Comparison of ENCODE assay signal across 8 cellular contexts in the genomic region with DNA sequence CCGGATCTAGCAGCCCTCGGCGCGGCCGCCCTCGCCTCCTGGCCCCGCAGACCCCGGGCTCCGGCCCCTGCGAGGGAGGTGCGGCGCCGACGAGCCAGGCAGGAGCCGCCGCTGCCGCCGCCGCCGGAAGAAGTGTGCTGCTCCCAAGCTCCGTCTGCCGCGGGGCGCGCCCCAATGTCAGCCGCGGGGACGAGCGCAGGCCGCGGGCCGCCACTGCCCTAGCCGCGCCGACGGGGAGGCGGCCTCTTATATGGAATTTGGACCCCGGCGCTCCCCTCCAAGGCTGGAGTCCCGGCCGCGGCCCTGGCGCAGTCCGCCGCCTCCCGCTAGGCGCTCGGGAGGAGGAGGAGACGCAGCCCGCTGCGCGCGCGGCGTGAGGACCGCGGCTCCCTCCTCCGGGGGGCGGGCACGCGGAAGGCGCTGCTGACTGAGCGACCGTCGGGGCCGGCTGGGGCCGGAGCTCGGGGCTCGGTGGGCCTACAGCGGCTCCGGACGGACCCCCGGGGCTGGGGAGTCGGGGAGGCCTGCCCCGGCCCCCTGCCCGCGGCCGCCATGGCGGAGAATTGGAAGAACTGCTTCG. TPM values are rescaled to one million over a fixed set of nuclear protein-coding genes. Genes with fewer than 3 reads are reported as not detected.
DNase-seq lines count a peak whose midpoint lies in the region; ATAC-seq, FAIRE-seq and TF ChIP-seq lines count a peak whose summit lies in the region.

Gene TRIM8, plus strand, starts transcription at position 414 of the 580 bp plus-strand sequence. Its CDS starts 139 bp downstream, at position 553.

- H3K4me2 ChIP-seq in OCI-LY7 (ENCODE audit: low read length) = peak within 1 kb of the TSS; percentile 82

- no peak for TF ChIP-seq CTCF in OCI-LY7 (conservative IDR thresholded peaks at IDR 0.05; ENCODE audit: low read length)
- TF ChIP-seq CTCF in osteocyte (IDR thresholded peaks at IDR 0.05) = no peak

- peaks cover 35% of the 10 kb centered on the region for H3K4me1 Mint-ChIP-seq in osteocyte (ENCODE audit: unreplicated experiment)

- CTCF ChIA-PET in OCI-LY7 (lab: Charles Lee; ENCODE audit: unreplicated experiment) = interaction anchor here (0.7 to 1.3 kb wide), 3 partner anchors 31 to 69 kb away, joined by 3 to 7 read pairs (median 5); partner anchors contain the start of gene ARL3

- intact Hi-C loops in OCI-LY7 (cut with micrococcal nuclease; ENCODE audit: unreplicated experiment) = loop anchor here (5.0 to 10.0 kb wide), 2 partner anchors 812 to 949 kb away; partner anchors contain the start of gene FBXW4
- intact Hi-C loops in aorta (cut with DNase I) = no loop called here

- peak within 1 kb of the TSS; percentile 16 for H2AFZ ChIP-seq in OCI-LY7 (ENCODE audit: low read length)

- ATAC-seq in aorta (ENCODE audit: low FRiP score) (no peak), HG03097 (IDR thresholded peaks at IDR 0.05; ENCODE audit: low FRiP score, unreplicated experiment) (no peak)

- peak within 1 kb of the TSS; percentile 98 for H3K27ac Mint-ChIP-seq in osteocyte (ENCODE audit: unreplicated experiment)

- BruUV-seq in OCI-LY7 (replicated peaks; lab: Mats Ljungman, UMichigan) = no TSS peak

- H3K4me3 Mint-ChIP-seq in osteocyte (ENCODE audit: unreplicated experiment) = peak within 1 kb of the TSS; percentile 94

- DNase-seq in NK-92 treated with Interleukin-12 subunit alpha and Interleukin-12 subunit beta, amount 100 ng/mL, for 24 hours (lab: John Stamatoyannopoulos, UW) = peak; percentile 65
- DNase-seq in NK-92 (lab: John Stamatoyannopoulos, UW; ENCODE audit: unreplicated experiment) = no peak
- DNase-seq in OCI-LY7 (ENCODE audit: low spot score) = peak; percentile 78
- peak; percentile 40 for DNase-seq in activated gamma-delta T cell treated with Interleukin-2 at 50 U/mL for 16 hours
- DNase-seq in frontal cortex (ENCODE audit: low spot score in 2 of 2) = no peak
- no peak for DNase-seq in osteocyte (ENCODE audit: extremely low spot score, unreplicated experiment)
- DNase-seq in aorta = peak in 1 of 2 donors; percentile 83

- FAIRE-seq in frontal cortex (lab: Jason Lieb, UNC) = no peak

- H3K9me2 ChIP-seq in OCI-LY7 (ENCODE audit: insufficient read depth, low read length) = no peaks in the 10 kb centered on the region

- peaks cover 24% of the 10 kb centered on the region; the same call in 1 of the 2 replicates for H3K36me3 ChIP-seq in OCI-LY7 (ENCODE audit: insufficient read depth, low read length)
- H3K36me3 ChIP-seq in aorta (ENCODE audit: control insufficient read depth in 1 of 2, insufficient read depth in 2 of 2, low read length in 1 of 2) = no peaks in the 10 kb centered on the region

- peaks cover 47% of the 10 kb centered on the region for H3K79me2 ChIP-seq in OCI-LY7 (ENCODE audit: insufficient read depth, low read depth, low read length)

- H3K36me3 Mint-ChIP-seq in osteocyte (ENCODE audit: unreplicated experiment) = no peaks in the 10 kb centered on the region

- H3K27me3 Mint-ChIP-seq in osteocyte (ENCODE audit: unreplicated experiment) = no peaks in the 10 kb centered on the region

- no peaks in the 10 kb centered on the region for H3K27me3 ChIP-seq in aorta (ENCODE audit: control insufficient read depth in 1 of 2, insufficient read depth in 2 of 2, low read length in 1 of 2)

- H3K4me3 ChIP-seq in OCI-LY7 (ENCODE audit: low read depth, low read length, poor library complexity, severe bottlenecking) (peak within 1 kb of the TSS; percentile 84), aorta (ENCODE audit: low read length in 2 of 2) (peak within 1 kb of the TSS; percentile 88)

- 1% methylated on average over 64 to 80 of the region's 80 CpGs for whole genome bisulfite sequencing in aorta, 2 donors

- no peaks in the 10 kb centered on the region for H3K9me3 Mint-ChIP-seq in osteocyte (ENCODE audit: unreplicated experiment)

- H3K27ac ChIP-seq in OCI-LY7 (ENCODE audit: low read depth, low read length, poor library complexity, severe bottlenecking) (peak within 1 kb of the TSS; percentile 95), aorta (ENCODE audit: low read depth in 1 of 2, low read length in 2 of 2) (peak within 1 kb of the TSS; percentile 89 to 95)

- POLR2A ChIA-PET in OCI-LY7 (lab: Charles Lee) = interaction anchor here (0.5 to 2.2 kb wide), 5 partner anchors 17 to 100 kb away, joined by 3 to 7 read pairs (median 3); partner anchors contain the start of genes ARL3 and SFXN2

- H4K20me1 ChIP-seq in OCI-LY7 (ENCODE audit: insufficient read depth, low read length) = no peaks in the 10 kb centered on the region

- H3K9me3 ChIP-seq in OCI-LY7 (ENCODE audit: low read length) = no peaks in the 10 kb centered on the region
- H3K9me3 ChIP-seq in aorta (ENCODE audit: control insufficient read depth, low read length) = no peaks in the 10 kb centered on the region

- H3K4me1 ChIP-seq in OCI-LY7 (ENCODE audit: insufficient read depth, low read length, poor library complexity, severe bottlenecking) (peaks cover 32% of the 10 kb centered on the region), aorta (ENCODE audit: control insufficient read depth in 1 of 2, insufficient read depth in 2 of 2, low read length in 2 of 2) (no peaks in the 10 kb centered on the region)

RNA-seq across cellular contexts. Expression of gene TRIM8, which starts in this region (rescaled TPM):
- total RNA-seq in OCI-LY7 (2014; rRNA removed; shearing (Covaris generic)) = 54.2 and 67.3 TPM in 2 replicates
- total RNA-seq in OCI-LY7 (2022) = 73.1 and 92.1 TPM in 2 replicates
- total RNA-seq in frontal cortex = 30.2 TPM
- 63.9 and 66.8 TPM in 2 replicates for total RNA-seq in osteocyte
- 100 to 1,000 TPM; 126 to 189 TPM for total RNA-seq in aorta
- 10 to 100 TPM; 40.6 to 72.4 TPM for polyA plus RNA-seq in aorta

Comparison
In these comparisons a context has a peak if more than half of its experiments do, and no peak if none do; other contexts are left out.
1. DNase-seq: peak in NK-92 treated with Interleukin-12 subunit alpha and Interleukin-12 subunit beta, amount 100 ng/mL, for 24 hours (single experiment), OCI-LY7 (single experiment) and activated gamma-delta T cell treated with Interleukin-2 at 50 U/mL for 16 hours (single experiment); none in NK-92 (single experiment), frontal cortex (0 of 2) and osteocyte (single experiment).